In genomic region chr11:123429336-123429735, GRCh38 we compare ENCODE assay signal across 9 cellular contexts. TPM values are rescaled to one million over a fixed set of nuclear protein-coding genes. Genes with fewer than 3 reads are reported as not detected.
DNase-seq lines count a peak whose midpoint lies in the region; ATAC-seq and TF ChIP-seq lines count a peak whose summit lies in the region.
"Had no signal": no experiment of that assay in that cellular context is flagged by ENCODE, and none has a peak within 500 bp of the region (broad histone marks: within the 10 kb centered on the region; RNA-seq: fewer than 3 reads in every experiment).

No MANE protein-coding gene starts in this region.

- POLR2A ChIA-PET in CD4-positive, alpha-beta T cell (lab: Charles Lee), result interaction anchor here (1.1 kb wide), 1 partner anchor 21 kb away, joined by 3 read pairs; no protein-coding TSS in a partner anchor

- no peaks in the 10 kb centered on the region for H3K27me3 ChIP-seq in CD4-positive, alpha-beta T cell (ENCODE audit: control insufficient read depth, insufficient read depth, low read length)
- H3K27me3 ChIP-seq in Peyer's patch, result no peaks in the 10 kb centered on the region

- TF ChIP-seq POLR2A in Peyer's patch (IDR thresholded peaks at IDR 0.05), result no peak

- H3K36me3 ChIP-seq in Peyer's patch, result no peaks in the 10 kb centered on the region
- H3K36me3 ChIP-seq: thoracic aorta had no signal

- peaks cover 0 to 20% (median 0%) of the 10 kb centered on the region in 4 donors for H3K4me1 ChIP-seq in Peyer's patch

- CTCF ChIA-PET in CD4-positive, alpha-beta T cell (lab: Charles Lee), result interaction anchor here (0.6 kb wide), 1 partner anchor 151 kb away, joined by 3 read pairs; no protein-coding TSS in a partner anchor

- peaks cover 4% of the 10 kb centered on the region for H3K36me3 Mint-ChIP-seq in CD4-positive, alpha-beta T cell (ENCODE audit: low read depth)
- H3K36me3 Mint-ChIP-seq in natural killer cell treated with Interleukin-12 subunit alpha and Interleukin-12 subunit beta and Interleukin-15 and Interleukin-18, amount 100 ng/mL, for 72 hours, result no peaks in the 10 kb centered on the region
- H3K36me3 Mint-ChIP-seq in stimulated activated naive B cell treated with anti-CD40 and anti-IgM and Interleukin-4, amounts not matched to agents 10 μg/mL and 1 μg/mL and 100 μg/mL, for 72 hours, result no peaks in the 10 kb centered on the region

- no peaks in the 10 kb centered on the region for H3K27me3 Mint-ChIP-seq in CD4-positive, alpha-beta T cell
- H3K27me3 Mint-ChIP-seq in natural killer cell treated with Interleukin-12 subunit alpha and Interleukin-12 subunit beta and Interleukin-15 and Interleukin-18, amount 100 ng/mL, for 72 hours, result peaks cover 5 to 16% of the 10 kb centered on the region in 2 donors
- peaks cover 34 to 39% of the 10 kb centered on the region in 2 donors for H3K27me3 Mint-ChIP-seq in stimulated activated naive B cell treated with anti-CD40 and anti-IgM and Interleukin-4, amounts not matched to agents 10 μg/mL and 1 μg/mL and 100 μg/mL, for 72 hours

- peak overlapping the region; percentile 96 for H3K4me3 Mint-ChIP-seq in CD4-positive, alpha-beta T cell
- peak overlapping the region; percentile 95 for H3K4me3 Mint-ChIP-seq in natural killer cell treated with Interleukin-12 subunit alpha and Interleukin-12 subunit beta and Interleukin-15 and Interleukin-18, amount 100 ng/mL, for 72 hours
- no peak overlapping the region for H3K4me3 Mint-ChIP-seq in stimulated activated naive B cell treated with anti-CD40 and anti-IgM and Interleukin-4, amounts not matched to agents 10 μg/mL and 1 μg/mL and 100 μg/mL, for 72 hours

- no peak for DNase-seq in CD4-positive, alpha-beta T cell
- DNase-seq in LHCN-M2 (ENCODE audit: low read depth) (peak; percentile 55), astrocyte of the hippocampus (ENCODE audit: low read depth, low spot score) (peak; percentile 51), Peyer's patch (no peak)
- no peak for DNase-seq in natural killer cell treated with Interleukin-12 subunit alpha and Interleukin-12 subunit beta and Interleukin-15 and Interleukin-18, amount 100 ng/mL, for 72 hours (ENCODE audit: low spot score)
- no peak for DNase-seq in stimulated activated naive CD4-positive, alpha-beta T cell treated with Interleukin-2 at 50 U/mL for 16 hours (lab: John Stamatoyannopoulos, UW)
- DNase-seq in stimulated activated naive B cell treated with anti-CD40 and anti-IgM and Interleukin-4, amounts not matched to agents 10 μg/mL and 1 μg/mL and 100 μg/mL, for 72 hours, result no peak

- H3K4me3 ChIP-seq in Peyer's patch, result peak overlapping the region in 1 of 4 donors; percentile 84

- ATAC-seq in CD4-positive, alpha-beta T cell (ENCODE audit: poor library complexity), result no peak
- no peak for ATAC-seq in natural killer cell treated with Interleukin-12 subunit alpha and Interleukin-12 subunit beta and Interleukin-15 and Interleukin-18, amount 100 ng/mL, for 72 hours
- ATAC-seq in stimulated activated naive B cell treated with anti-CD40 and anti-IgM and Interleukin-4, amounts not matched to agents 10 μg/mL and 1 μg/mL and 100 μg/mL, for 72 hours (replicated peaks), result no peak
- ATAC-seq in GM18520 (IDR thresholded peaks at IDR 0.05; ENCODE audit: unreplicated experiment), result no peak

- H3K4me1 Mint-ChIP-seq in CD4-positive, alpha-beta T cell (ENCODE audit: low read depth), result peaks cover 28% of the 10 kb centered on the region
- peaks cover 18 to 19% of the 10 kb centered on the region in 2 donors for H3K4me1 Mint-ChIP-seq in natural killer cell treated with Interleukin-12 subunit alpha and Interleukin-12 subunit beta and Interleukin-15 and Interleukin-18, amount 100 ng/mL, for 72 hours (ENCODE audit: low read depth in 2 of 2)
- H3K4me1 Mint-ChIP-seq in stimulated activated naive B cell treated with anti-CD40 and anti-IgM and Interleukin-4, amounts not matched to agents 10 μg/mL and 1 μg/mL and 100 μg/mL, for 72 hours, result peaks cover 2 to 11% of the 10 kb centered on the region in 2 donors

- H3K9me3 ChIP-seq in CD4-positive, alpha-beta T cell (ENCODE audit: control insufficient read depth, low read length), result no peaks in the 10 kb centered on the region
- no peaks in the 10 kb centered on the region for H3K9me3 ChIP-seq in Peyer's patch
- H3K9me3 ChIP-seq: thoracic aorta had no signal

- H3K9me3 Mint-ChIP-seq in CD4-positive, alpha-beta T cell, result no peaks in the 10 kb centered on the region
- no peaks in the 10 kb centered on the region for H3K9me3 Mint-ChIP-seq in natural killer cell treated with Interleukin-12 subunit alpha and Interleukin-12 subunit beta and Interleukin-15 and Interleukin-18, amount 100 ng/mL, for 72 hours
- H3K9me3 Mint-ChIP-seq in stimulated activated naive B cell treated with anti-CD40 and anti-IgM and Interleukin-4, amounts not matched to agents 10 μg/mL and 1 μg/mL and 100 μg/mL, for 72 hours, result no peaks in the 10 kb centered on the region

- no peak overlapping the region for H3K27ac ChIP-seq in CD4-positive, alpha-beta T cell (ENCODE audit: low read depth, low read length)
- H3K27ac ChIP-seq in Peyer's patch, result no peak overlapping the region

- TF ChIP-seq CTCF in CD4-positive, alpha-beta T cell (IDR thresholded peaks at IDR 0.05), result no peak
- no peak for TF ChIP-seq CTCF in Peyer's patch (IDR thresholded peaks at IDR 0.05)

- intact Hi-C loops in CD4-positive, alpha-beta T cell (cut with DNase I, micrococcal nuclease), result no loop called here

- peak overlapping the region; percentile 76 for H3K27ac Mint-ChIP-seq in CD4-positive, alpha-beta T cell
- H3K27ac Mint-ChIP-seq in natural killer cell treated with Interleukin-12 subunit alpha and Interleukin-12 subunit beta and Interleukin-15 and Interleukin-18, amount 100 ng/mL, for 72 hours, result peak overlapping the region; percentile 54 to 81
- H3K27ac Mint-ChIP-seq in stimulated activated naive B cell treated with anti-CD40 and anti-IgM and Interleukin-4, amounts not matched to agents 10 μg/mL and 1 μg/mL and 100 μg/mL, for 72 hours, result no peak overlapping the region

RNA-seq across cellular contexts. Expression of gene GRAMD1B, which starts 0.7 kb away (rescaled TPM):
- 10 to 100 TPM; 16.1 to 21.8 TPM for total RNA-seq in CD4-positive, alpha-beta T cell
- total RNA-seq in LHCN-M2 (2014; rRNA removed) (4.2 and 4.8 TPM in 2 replicates), Peyer's patch (100 to 1,000 TPM in 3 of 4 donors, 10 to 100 TPM in 1; 31.4 to 152 (median 123) TPM)
- polyA plus RNA-seq in LHCN-M2 (2012), result 3.6 TPM
- 100 to 1,000 TPM in 1 of 2 donors, 10 to 100 TPM in 1; 20.3 to 104 TPM for total RNA-seq in natural killer cell treated with Interleukin-12 subunit alpha and Interleukin-12 subunit beta and Interleukin-15 and Interleukin-18, amount 100 ng/mL, for 72 hours

Comparison
In these comparisons a context has a peak if more than half of its experiments do, and no peak if none do; other contexts are left out.
1. DNase-seq: peak in LHCN-M2 (single experiment) and astrocyte of the hippocampus (single experiment); none in CD4-positive, alpha-beta T cell (0 of 10), natural killer cell treated with Interleukin-12 subunit alpha and Interleukin-12 subunit beta and Interleukin-15 and Interleukin-18, amount 100 ng/mL, for 72 hours (single experiment), stimulated activated naive CD4-positive, alpha-beta T cell treated with Interleukin-2 at 50 U/mL for 16 hours (single experiment), stimulated activated naive B cell treated with anti-CD40 and anti-IgM and Interleukin-4, amounts not matched to agents 10 μg/mL and 1 μg/mL and 100 μg/mL, for 72 hours (single experiment) and Peyer's patch (0 of 3).
2. H3K4me3 Mint-ChIP-seq: peak in CD4-positive, alpha-beta T cell (single experiment) and natural killer cell treated with Interleukin-12 subunit alpha and Interleukin-12 subunit beta and Interleukin-15 and Interleukin-18, amount 100 ng/mL, for 72 hours (single experiment); none in stimulated activated naive B cell treated with anti-CD40 and anti-IgM and Interleukin-4, amounts not matched to agents 10 μg/mL and 1 μg/mL and 100 μg/mL, for 72 hours (0 of 2).